1 cellular context compared by ENCODE assay signal in genomic region chr10:17076626-17077025, GRCh38.
TF ChIP-seq lines count a peak whose summit lies in the region.

No MANE protein-coding gene starts in this region.

TF ChIP-seq in GM23338, 12 proteins besides CTCF, POLR2A, EP300 and RAD21:
- TF ChIP-seq, protein P1, sequence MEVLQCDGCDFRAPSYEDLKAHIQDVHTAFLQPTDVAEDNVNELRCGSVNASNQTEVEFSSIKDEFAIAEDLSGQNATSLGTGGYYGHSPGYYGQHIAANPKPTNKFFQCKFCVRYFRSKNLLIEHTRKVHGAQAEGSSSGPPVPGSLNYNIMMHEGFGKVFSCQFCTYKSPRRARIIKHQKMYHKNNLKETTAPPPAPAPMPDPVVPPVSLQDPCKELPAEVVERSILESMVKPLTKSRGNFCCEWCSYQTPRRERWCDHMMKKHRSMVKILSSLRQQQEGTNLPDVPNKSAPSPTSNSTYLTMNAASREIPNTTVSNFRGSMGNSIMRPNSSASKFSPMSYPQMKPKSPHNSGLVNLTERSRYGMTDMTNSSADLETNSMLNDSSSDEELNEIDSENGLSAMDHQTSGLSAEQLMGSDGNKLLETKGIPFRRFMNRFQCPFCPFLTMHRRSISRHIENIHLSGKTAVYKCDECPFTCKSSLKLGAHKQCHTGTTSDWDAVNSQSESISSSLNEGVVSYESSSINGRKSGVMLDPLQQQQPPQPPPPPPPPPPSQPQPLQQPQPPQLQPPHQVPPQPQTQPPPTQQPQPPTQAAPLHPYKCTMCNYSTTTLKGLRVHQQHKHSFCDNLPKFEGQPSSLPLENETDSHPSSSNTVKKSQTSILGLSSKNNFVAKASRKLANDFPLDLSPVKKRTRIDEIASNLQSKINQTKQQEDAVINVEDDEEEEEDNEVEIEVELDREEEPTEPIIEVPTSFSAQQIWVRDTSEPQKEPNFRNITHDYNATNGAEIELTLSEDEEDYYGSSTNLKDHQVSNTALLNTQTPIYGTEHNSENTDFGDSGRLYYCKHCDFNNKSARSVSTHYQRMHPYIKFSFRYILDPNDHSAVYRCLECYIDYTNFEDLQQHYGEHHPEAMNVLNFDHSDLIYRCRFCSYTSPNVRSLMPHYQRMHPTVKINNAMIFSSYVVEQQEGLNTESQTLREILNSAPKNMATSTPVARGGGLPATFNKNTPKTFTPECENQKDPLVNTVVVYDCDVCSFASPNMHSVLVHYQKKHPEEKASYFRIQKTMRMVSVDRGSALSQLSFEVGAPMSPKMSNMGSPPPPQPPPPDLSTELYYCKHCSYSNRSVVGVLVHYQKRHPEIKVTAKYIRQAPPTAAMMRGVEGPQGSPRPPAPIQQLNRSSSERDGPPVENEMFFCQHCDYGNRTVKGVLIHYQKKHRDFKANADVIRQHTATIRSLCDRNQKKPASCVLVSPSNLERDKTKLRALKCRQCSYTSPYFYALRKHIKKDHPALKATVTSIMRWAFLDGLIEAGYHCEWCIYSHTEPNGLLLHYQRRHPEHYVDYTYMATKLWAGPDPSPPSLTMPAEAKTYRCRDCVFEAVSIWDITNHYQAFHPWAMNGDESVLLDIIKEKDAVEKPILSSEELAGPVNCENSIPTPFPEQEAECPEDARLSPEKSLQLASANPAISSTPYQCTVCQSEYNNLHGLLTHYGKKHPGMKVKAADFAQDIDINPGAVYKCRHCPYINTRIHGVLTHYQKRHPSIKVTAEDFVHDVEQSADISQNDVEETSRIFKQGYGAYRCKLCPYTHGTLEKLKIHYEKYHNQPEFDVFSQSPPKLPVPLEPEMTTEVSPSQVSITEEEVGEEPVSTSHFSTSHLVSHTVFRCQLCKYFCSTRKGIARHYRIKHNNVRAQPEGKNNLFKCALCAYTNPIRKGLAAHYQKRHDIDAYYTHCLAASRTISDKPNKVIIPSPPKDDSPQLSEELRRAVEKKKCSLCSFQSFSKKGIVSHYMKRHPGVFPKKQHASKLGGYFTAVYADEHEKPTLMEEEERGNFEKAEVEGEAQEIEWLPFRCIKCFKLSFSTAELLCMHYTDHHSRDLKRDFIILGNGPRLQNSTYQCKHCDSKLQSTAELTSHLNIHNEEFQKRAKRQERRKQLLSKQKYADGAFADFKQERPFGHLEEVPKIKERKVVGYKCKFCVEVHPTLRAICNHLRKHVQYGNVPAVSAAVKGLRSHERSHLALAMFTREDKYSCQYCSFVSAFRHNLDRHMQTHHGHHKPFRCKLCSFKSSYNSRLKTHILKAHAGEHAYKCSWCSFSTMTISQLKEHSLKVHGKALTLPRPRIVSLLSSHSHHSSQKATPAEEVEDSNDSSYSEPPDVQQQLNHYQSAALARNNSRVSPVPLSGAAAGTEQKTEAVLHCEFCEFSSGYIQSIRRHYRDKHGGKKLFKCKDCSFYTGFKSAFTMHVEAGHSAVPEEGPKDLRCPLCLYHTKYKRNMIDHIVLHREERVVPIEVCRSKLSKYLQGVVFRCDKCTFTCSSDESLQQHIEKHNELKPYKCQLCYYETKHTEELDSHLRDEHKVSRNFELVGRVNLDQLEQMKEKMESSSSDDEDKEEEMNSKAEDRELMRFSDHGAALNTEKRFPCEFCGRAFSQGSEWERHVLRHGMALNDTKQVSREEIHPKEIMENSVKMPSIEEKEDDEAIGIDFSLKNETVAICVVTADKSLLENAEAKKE (CRISPR knock-in tag; IDR thresholded peaks at IDR 0.05) = no peak
- TF ChIP-seq, protein P2, sequence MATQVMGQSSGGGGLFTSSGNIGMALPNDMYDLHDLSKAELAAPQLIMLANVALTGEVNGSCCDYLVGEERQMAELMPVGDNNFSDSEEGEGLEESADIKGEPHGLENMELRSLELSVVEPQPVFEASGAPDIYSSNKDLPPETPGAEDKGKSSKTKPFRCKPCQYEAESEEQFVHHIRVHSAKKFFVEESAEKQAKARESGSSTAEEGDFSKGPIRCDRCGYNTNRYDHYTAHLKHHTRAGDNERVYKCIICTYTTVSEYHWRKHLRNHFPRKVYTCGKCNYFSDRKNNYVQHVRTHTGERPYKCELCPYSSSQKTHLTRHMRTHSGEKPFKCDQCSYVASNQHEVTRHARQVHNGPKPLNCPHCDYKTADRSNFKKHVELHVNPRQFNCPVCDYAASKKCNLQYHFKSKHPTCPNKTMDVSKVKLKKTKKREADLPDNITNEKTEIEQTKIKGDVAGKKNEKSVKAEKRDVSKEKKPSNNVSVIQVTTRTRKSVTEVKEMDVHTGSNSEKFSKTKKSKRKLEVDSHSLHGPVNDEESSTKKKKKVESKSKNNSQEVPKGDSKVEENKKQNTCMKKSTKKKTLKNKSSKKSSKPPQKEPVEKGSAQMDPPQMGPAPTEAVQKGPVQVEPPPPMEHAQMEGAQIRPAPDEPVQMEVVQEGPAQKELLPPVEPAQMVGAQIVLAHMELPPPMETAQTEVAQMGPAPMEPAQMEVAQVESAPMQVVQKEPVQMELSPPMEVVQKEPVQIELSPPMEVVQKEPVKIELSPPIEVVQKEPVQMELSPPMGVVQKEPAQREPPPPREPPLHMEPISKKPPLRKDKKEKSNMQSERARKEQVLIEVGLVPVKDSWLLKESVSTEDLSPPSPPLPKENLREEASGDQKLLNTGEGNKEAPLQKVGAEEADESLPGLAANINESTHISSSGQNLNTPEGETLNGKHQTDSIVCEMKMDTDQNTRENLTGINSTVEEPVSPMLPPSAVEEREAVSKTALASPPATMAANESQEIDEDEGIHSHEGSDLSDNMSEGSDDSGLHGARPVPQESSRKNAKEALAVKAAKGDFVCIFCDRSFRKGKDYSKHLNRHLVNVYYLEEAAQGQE (IDR thresholded peaks at IDR 0.05; ENCODE audit: unreplicated experiment) = no peak
- TF ChIP-seq ZNF331 (CRISPR knock-in tag; IDR thresholded peaks at IDR 0.05; ENCODE audit: low read depth) = no peak
- no peak for TF ChIP-seq POLR2AphosphoS5 (IDR thresholded peaks at IDR 0.05; ENCODE audit: low read depth)
- no peak for TF ChIP-seq ETS1 (IDR thresholded peaks at IDR 0.05)
- TF ChIP-seq NANOG (IDR thresholded peaks at IDR 0.05; ENCODE audit: borderline replicate concordance) = no peak
